ENCODE assay signal across 8 cellular contexts in genomic region chr19:8580710-8581281, GRCh38.
DNase-seq lines count a peak whose midpoint lies in the region; ATAC-seq, FAIRE-seq and TF ChIP-seq lines count a peak whose summit lies in the region.

No MANE protein-coding gene starts in this region.

- in situ Hi-C loops in T47D (cut with HindIII; ENCODE audit: low pct_unique_long_range_greater_than_20kb, low sequenced_read_pairs): no loop called here

- DNase-seq in AG08396 (ENCODE audit: low spot score): peak; percentile 84
- DNase-seq in GM18507 (ENCODE audit: extremely low spot score, insufficient read length, low read depth): peak; percentile 77
- peak; percentile 26 for DNase-seq in NCI-H2029 treated with DMSO at 0.1 percent for 48 hours (lab: John Stamatoyannopoulos, UW)
- peak; percentile 43 to 77 for DNase-seq in T47D (ENCODE audit: low read depth in 1 of 2, low spot score in 1 of 2)
- peak; percentile 90 for DNase-seq in islet precursor cell
- peak; percentile 87 to 89 for DNase-seq in stimulated activated CD4-positive, alpha-beta T cell treated with anti-CD3 and anti-CD28 coated beads, Interleukin-2, amount 100 ng/mL, for 24 hours

- ATAC-seq in GM18870 (IDR thresholded peaks at IDR 0.05; ENCODE audit: unreplicated experiment): no peak

- no peak overlapping the region for H3K4me3 ChIP-seq in WI38 (ENCODE audit: low read depth, low read length)

- TF ChIP-seq CTCF in WI38 (IDR thresholded peaks at IDR 0.05; ENCODE audit: low read depth, low read length): peak; percentile 99

- FAIRE-seq in GM18507 (lab: Jason Lieb, UNC): peak; percentile 92

Comparison
In these comparisons a context has a peak if more than half of its experiments do, and no peak if none do; other contexts are left out.
1. DNase-seq: peak in every context shown above with its lines; median percentile 90 in islet precursor cell; 88 in stimulated activated CD4-positive, alpha-beta T cell treated with anti-CD3 and anti-CD28 coated beads, Interleukin-2, amount 100 ng/mL, for 24 hours; 84 in AG08396; 77 in GM18507; 60 in T47D; 26 in NCI-H2029 treated with DMSO at 0.1 percent for 48 hours.